Comparison of ENCODE assay signal across 2 cellular contexts in the genomic region with DNA sequence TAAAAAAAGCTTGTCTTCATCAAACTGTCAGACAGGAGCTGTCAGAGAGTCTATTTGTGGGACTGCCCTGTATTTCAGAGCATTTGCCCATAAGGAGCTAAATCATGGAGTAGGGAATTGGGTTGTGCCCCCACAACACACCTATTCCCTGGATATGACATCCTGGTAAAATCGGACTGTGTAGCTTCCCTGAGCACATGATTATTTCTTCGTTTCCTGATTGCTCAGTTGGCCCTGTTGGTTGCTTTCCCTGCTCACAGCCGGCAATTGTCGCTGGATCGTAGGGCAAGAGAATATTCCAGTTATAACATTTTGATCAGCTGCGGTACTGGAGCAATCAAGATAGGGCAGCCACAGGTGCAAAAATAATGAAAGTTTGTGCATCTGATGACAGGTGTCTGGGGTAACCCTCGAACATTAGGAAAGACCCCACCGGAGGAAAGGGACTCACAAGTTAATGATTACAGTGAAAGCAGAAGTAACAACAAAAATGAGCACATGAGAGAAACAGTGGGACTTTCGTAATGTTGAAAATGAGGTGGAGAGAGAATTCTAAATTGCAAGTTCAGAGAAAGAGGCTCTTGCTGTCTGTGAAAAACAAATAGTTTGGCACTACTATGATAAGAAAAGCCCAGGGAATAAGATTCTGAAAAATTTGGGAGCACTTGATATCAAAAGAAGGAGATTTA.
A peak's percentile ranks its signal among the peaks of the same experiment; 100 is the strongest.
TF ChIP-seq lines count a peak whose summit lies in the region.

No MANE protein-coding gene starts in this region.

TF ChIP-seq in HCT116, 20 proteins besides CTCF, POLR2A, EP300 and RAD21:
- TF ChIP-seq ZNF274 (IDR thresholded peaks at IDR 0.05; ENCODE audit: low read depth, low read length) = no peak

TF ChIP-seq in HepG2, 621 proteins besides CTCF, POLR2A, EP300 and RAD21 (continues in another document):
- TF ChIP-seq SPEN (CRISPR knock-in tag; IDR thresholded peaks at IDR 0.05; ENCODE audit: low read depth) (peak; percentile 32; the same call in 1 of the 2 replicates), FOXK1 (CRISPR knock-in tag; IDR thresholded peaks at IDR 0.05; ENCODE audit: borderline replicate concordance, low read depth) (0 out of 2 replicates have a peak, but pooled peaks have one; percentile 0), ZNF816 (CRISPR knock-in tag; IDR thresholded peaks at IDR 0.05; ENCODE audit: borderline replicate concordance) (no peak), YEATS4 (CRISPR knock-in tag; IDR thresholded peaks at IDR 0.05; ENCODE audit: borderline replicate concordance) (no peak), KMT2B (CRISPR knock-in tag; IDR thresholded peaks at IDR 0.05) (peak; percentile 36; the same call in 1 of the 2 replicates), ZNF234 (CRISPR knock-in tag; conservative IDR thresholded peaks at IDR 0.05) (no peak), ZFP37 (CRISPR knock-in tag; IDR thresholded peaks at IDR 0.05; ENCODE audit: borderline replicate concordance) (no peak), ZFY (CRISPR knock-in tag; IDR thresholded peaks at IDR 0.05) (peak; percentile 27; the same call in 1 of the 2 replicates), ZNF777 (CRISPR knock-in tag; IDR thresholded peaks at IDR 0.05) (peak; percentile 53; the same call in 1 of the 2 replicates), ZSCAN20 (CRISPR knock-in tag; IDR thresholded peaks at IDR 0.05; ENCODE audit: borderline replicate concordance) (no peak), SOX5 (CRISPR knock-in tag; IDR thresholded peaks at IDR 0.05; ENCODE audit: borderline replicate concordance) (peak; percentile 37; the same call in 1 of the 2 replicates), TSC22D2 (CRISPR knock-in tag; IDR thresholded peaks at IDR 0.05; ENCODE audit: borderline replicate concordance) (no peak), POLR2AphosphoS2 (IDR thresholded peaks at IDR 0.05; ENCODE audit: low read depth, low read length) (no peak), SRSF9 (IDR thresholded peaks at IDR 0.05; ENCODE audit: borderline replicate concordance, insufficient read depth, low read depth, low read length, poor library complexity, severe bottlenecking) (no peak), NFKBIZ (CRISPR knock-in tag; IDR thresholded peaks at IDR 0.05) (0 out of 2 replicates have a peak, but pooled peaks have one; percentile 7), ZNF577 (CRISPR knock-in tag; IDR thresholded peaks at IDR 0.05; ENCODE audit: borderline replicate concordance, low read depth) (no peak), SIN3A (IDR thresholded peaks at IDR 0.05; ENCODE audit: borderline replicate concordance, low read depth, low read length) (no peak), ZBTB1 (CRISPR knock-in tag; IDR thresholded peaks at IDR 0.05; ENCODE audit: borderline replicate concordance) (no peak), FOXO1 (CRISPR knock-in tag; IDR thresholded peaks at IDR 0.05) (no peak; the same call in 1 of the 2 replicates), ZNF121 (CRISPR knock-in tag; IDR thresholded peaks at IDR 0.05) (no peak), ZSCAN29 (CRISPR knock-in tag; conservative IDR thresholded peaks at IDR 0.05) (0 out of 2 replicates have a peak, but pooled peaks have one; percentile 32), SIX1 (CRISPR knock-in tag; IDR thresholded peaks at IDR 0.05; ENCODE audit: borderline replicate concordance) (peak; percentile 43; the same call in 1 of the 2 replicates), TARDBP (CRISPR knock-in tag; IDR thresholded peaks at IDR 0.05) (no peak), JUND (CRISPR knock-in tag; IDR thresholded peaks at IDR 0.05) (no peak), ZNF326 (CRISPR knock-in tag; IDR thresholded peaks at IDR 0.05; ENCODE audit: borderline replicate concordance) (no peak), FOXP1 (IDR thresholded peaks at IDR 0.05) (no peak), FOXP1 (CRISPR knock-in tag; IDR thresholded peaks at IDR 0.05) (peak; percentile 46), FOSL2 (CRISPR knock-in tag; IDR thresholded peaks at IDR 0.05) (peak; percentile 28), RXRB (CRISPR knock-in tag; IDR thresholded peaks at IDR 0.05; ENCODE audit: borderline replicate concordance) (no peak), GTF3A (CRISPR knock-in tag; conservative IDR thresholded peaks at IDR 0.05) (no peak), HMG20A (CRISPR knock-in tag; IDR thresholded peaks at IDR 0.05; ENCODE audit: borderline replicate concordance) (no peak), ZNF761 (CRISPR knock-in tag; conservative IDR thresholded peaks at IDR 0.05) (no peak)
- TF ChIP-seq, protein P1, sequence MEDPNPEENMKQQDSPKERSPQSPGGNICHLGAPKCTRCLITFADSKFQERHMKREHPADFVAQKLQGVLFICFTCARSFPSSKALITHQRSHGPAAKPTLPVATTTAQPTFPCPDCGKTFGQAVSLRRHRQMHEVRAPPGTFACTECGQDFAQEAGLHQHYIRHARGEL (CRISPR knock-in tag; IDR thresholded peaks at IDR 0.05) = no peak
- TF ChIP-seq, protein P2, sequence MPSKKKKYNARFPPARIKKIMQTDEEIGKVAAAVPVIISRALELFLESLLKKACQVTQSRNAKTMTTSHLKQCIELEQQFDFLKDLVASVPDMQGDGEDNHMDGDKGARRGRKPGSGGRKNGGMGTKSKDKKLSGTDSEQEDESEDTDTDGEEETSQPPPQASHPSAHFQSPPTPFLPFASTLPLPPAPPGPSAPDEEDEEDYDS (CRISPR knock-in tag; IDR thresholded peaks at IDR 0.05) = peak; percentile 15; the same call in 1 of the 2 replicates
- TF ChIP-seq, protein P3, sequence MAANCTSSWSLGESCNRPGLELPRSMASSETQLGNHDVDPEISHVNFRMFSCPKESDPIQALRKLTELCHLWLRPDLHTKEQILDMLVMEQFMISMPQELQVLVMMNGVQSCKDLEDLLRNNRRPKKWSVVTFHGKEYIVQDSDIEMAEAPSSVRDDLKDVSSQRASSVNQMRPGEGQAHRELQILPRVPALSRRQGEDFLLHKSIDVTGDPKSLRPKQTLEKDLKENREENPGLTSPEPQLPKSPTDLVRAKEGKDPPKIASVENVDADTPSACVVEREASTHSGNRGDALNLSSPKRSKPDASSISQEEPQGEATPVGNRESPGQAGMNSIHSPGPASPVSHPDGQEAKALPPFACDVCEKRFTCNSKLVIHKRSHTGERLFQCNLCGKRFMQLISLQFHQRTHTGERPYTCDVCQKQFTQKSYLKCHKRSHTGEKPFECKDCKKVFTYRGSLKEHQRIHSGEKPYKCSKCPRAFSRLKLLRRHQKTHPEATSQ (CRISPR knock-in tag; IDR thresholded peaks at IDR 0.05; ENCODE audit: borderline replicate concordance) = no peak
- TF ChIP-seq, protein P4, sequence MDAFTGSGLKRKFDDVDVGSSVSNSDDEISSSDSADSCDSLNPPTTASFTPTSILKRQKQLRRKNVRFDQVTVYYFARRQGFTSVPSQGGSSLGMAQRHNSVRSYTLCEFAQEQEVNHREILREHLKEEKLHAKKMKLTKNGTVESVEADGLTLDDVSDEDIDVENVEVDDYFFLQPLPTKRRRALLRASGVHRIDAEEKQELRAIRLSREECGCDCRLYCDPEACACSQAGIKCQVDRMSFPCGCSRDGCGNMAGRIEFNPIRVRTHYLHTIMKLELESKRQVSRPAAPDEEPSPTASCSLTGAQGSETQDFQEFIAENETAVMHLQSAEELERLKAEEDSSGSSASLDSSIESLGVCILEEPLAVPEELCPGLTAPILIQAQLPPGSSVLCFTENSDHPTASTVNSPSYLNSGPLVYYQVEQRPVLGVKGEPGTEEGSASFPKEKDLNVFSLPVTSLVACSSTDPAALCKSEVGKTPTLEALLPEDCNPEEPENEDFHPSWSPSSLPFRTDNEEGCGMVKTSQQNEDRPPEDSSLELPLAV (CRISPR knock-in tag; conservative IDR thresholded peaks at IDR 0.05; ENCODE audit: low read depth) = no peak
- TF ChIP-seq, protein P5, sequence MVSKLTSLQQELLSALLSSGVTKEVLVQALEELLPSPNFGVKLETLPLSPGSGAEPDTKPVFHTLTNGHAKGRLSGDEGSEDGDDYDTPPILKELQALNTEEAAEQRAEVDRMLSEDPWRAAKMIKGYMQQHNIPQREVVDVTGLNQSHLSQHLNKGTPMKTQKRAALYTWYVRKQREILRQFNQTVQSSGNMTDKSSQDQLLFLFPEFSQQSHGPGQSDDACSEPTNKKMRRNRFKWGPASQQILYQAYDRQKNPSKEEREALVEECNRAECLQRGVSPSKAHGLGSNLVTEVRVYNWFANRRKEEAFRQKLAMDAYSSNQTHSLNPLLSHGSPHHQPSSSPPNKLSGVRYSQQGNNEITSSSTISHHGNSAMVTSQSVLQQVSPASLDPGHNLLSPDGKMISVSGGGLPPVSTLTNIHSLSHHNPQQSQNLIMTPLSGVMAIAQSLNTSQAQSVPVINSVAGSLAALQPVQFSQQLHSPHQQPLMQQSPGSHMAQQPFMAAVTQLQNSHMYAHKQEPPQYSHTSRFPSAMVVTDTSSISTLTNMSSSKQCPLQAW (CRISPR knock-in tag; IDR thresholded peaks at IDR 0.05) = peak; percentile 57; the same call in 1 of the 2 replicates
- TF ChIP-seq, protein P6, sequence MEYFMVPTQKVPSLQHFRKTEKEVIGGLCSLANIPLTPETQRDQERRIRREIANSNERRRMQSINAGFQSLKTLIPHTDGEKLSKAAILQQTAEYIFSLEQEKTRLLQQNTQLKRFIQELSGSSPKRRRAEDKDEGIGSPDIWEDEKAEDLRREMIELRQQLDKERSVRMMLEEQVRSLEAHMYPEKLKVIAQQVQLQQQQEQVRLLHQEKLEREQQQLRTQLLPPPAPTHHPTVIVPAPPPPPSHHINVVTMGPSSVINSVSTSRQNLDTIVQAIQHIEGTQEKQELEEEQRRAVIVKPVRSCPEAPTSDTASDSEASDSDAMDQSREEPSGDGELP (IDR thresholded peaks at IDR 0.05; ENCODE audit: borderline replicate concordance, low read depth) = 0 out of 2 replicates have a peak, but pooled peaks have one; percentile 17
- TF ChIP-seq, protein P7, sequence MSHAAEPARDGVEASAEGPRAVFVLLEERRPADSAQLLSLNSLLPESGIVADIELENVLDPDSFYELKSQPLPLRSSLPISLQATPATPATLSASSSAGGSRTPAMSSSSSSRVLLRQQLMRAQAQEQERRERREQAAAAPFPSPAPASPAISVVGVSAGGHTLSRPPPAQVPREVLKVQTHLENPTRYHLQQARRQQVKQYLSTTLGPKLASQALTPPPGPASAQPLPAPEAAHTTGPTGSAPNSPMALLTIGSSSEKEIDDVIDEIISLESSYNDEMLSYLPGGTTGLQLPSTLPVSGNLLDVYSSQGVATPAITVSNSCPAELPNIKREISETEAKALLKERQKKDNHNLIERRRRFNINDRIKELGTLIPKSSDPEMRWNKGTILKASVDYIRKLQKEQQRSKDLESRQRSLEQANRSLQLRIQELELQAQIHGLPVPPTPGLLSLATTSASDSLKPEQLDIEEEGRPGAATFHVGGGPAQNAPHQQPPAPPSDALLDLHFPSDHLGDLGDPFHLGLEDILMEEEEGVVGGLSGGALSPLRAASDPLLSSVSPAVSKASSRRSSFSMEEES (CRISPR knock-in tag; IDR thresholded peaks at IDR 0.05) = 0 out of 2 replicates have a peak, but pooled peaks have one; percentile 38
- TF ChIP-seq, protein P8, sequence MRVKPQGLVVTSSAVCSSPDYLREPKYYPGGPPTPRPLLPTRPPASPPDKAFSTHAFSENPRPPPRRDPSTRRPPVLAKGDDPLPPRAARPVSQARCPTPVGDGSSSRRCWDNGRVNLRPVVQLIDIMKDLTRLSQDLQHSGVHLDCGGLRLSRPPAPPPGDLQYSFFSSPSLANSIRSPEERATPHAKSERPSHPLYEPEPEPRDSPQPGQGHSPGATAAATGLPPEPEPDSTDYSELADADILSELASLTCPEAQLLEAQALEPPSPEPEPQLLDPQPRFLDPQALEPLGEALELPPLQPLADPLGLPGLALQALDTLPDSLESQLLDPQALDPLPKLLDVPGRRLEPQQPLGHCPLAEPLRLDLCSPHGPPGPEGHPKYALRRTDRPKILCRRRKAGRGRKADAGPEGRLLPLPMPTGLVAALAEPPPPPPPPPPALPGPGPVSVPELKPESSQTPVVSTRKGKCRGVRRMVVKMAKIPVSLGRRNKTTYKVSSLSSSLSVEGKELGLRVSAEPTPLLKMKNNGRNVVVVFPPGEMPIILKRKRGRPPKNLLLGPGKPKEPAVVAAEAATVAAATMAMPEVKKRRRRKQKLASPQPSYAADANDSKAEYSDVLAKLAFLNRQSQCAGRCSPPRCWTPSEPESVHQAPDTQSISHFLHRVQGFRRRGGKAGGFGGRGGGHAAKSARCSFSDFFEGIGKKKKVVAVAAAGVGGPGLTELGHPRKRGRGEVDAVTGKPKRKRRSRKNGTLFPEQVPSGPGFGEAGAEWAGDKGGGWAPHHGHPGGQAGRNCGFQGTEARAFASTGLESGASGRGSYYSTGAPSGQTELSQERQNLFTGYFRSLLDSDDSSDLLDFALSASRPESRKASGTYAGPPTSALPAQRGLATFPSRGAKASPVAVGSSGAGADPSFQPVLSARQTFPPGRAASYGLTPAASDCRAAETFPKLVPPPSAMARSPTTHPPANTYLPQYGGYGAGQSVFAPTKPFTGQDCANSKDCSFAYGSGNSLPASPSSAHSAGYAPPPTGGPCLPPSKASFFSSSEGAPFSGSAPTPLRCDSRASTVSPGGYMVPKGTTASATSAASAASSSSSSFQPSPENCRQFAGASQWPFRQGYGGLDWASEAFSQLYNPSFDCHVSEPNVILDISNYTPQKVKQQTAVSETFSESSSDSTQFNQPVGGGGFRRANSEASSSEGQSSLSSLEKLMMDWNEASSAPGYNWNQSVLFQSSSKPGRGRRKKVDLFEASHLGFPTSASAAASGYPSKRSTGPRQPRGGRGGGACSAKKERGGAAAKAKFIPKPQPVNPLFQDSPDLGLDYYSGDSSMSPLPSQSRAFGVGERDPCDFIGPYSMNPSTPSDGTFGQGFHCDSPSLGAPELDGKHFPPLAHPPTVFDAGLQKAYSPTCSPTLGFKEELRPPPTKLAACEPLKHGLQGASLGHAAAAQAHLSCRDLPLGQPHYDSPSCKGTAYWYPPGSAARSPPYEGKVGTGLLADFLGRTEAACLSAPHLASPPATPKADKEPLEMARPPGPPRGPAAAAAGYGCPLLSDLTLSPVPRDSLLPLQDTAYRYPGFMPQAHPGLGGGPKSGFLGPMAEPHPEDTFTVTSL (CRISPR knock-in tag; IDR thresholded peaks at IDR 0.05; ENCODE audit: borderline replicate concordance) = peak; percentile 28; the same call in 1 of the 2 replicates
- TF ChIP-seq, protein P9, sequence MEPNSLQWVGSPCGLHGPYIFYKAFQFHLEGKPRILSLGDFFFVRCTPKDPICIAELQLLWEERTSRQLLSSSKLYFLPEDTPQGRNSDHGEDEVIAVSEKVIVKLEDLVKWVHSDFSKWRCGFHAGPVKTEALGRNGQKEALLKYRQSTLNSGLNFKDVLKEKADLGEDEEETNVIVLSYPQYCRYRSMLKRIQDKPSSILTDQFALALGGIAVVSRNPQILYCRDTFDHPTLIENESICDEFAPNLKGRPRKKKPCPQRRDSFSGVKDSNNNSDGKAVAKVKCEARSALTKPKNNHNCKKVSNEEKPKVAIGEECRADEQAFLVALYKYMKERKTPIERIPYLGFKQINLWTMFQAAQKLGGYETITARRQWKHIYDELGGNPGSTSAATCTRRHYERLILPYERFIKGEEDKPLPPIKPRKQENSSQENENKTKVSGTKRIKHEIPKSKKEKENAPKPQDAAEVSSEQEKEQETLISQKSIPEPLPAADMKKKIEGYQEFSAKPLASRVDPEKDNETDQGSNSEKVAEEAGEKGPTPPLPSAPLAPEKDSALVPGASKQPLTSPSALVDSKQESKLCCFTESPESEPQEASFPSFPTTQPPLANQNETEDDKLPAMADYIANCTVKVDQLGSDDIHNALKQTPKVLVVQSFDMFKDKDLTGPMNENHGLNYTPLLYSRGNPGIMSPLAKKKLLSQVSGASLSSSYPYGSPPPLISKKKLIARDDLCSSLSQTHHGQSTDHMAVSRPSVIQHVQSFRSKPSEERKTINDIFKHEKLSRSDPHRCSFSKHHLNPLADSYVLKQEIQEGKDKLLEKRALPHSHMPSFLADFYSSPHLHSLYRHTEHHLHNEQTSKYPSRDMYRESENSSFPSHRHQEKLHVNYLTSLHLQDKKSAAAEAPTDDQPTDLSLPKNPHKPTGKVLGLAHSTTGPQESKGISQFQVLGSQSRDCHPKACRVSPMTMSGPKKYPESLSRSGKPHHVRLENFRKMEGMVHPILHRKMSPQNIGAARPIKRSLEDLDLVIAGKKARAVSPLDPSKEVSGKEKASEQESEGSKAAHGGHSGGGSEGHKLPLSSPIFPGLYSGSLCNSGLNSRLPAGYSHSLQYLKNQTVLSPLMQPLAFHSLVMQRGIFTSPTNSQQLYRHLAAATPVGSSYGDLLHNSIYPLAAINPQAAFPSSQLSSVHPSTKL (CRISPR knock-in tag; IDR thresholded peaks at IDR 0.05) = 0 out of 2 replicates have a peak, but pooled peaks have one; percentile 16
